ENCODE assay signal across 1 cellular context in the genomic region with DNA sequence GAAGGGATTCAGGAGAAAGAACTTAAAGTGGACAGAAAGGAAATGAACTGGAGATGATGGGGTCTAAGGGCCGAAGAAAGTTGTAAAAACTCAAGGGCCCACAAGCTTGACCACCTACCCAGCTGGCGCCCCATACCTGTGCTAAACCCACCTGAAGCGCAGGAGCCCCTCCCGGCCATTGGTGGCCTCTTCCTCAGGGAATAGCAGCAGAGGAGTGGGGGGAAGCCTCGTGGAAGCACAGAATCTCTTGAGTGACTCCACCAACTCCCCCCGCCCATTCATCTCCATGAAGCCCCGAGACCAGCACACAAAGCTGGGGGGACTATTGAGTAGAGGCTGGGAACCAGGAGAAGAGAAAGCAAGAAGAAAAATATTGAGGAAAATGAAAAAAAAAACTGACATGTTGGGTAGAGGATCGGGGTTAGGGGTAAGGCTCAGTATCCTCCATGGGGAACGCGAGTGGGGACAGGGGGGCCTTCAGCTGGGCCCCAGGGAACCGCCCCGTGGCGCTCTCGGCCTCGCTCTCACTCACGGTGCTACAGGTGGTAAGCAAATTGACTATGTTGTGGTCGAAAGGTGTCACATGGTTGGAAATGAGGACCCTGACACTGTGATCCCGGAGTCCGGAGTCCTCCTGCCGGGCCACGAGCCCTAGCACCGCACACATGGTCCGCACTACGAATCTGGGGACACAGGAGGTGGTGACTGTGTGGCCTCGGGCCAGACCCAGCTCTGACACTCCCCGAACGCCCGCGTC.
TF ChIP-seq lines count a peak whose summit lies in the region.

No MANE protein-coding gene starts in this region.

TF ChIP-seq in GM23338, 12 proteins besides CTCF, POLR2A, EP300 and RAD21 (continued from another document):
- TF ChIP-seq, protein P1, sequence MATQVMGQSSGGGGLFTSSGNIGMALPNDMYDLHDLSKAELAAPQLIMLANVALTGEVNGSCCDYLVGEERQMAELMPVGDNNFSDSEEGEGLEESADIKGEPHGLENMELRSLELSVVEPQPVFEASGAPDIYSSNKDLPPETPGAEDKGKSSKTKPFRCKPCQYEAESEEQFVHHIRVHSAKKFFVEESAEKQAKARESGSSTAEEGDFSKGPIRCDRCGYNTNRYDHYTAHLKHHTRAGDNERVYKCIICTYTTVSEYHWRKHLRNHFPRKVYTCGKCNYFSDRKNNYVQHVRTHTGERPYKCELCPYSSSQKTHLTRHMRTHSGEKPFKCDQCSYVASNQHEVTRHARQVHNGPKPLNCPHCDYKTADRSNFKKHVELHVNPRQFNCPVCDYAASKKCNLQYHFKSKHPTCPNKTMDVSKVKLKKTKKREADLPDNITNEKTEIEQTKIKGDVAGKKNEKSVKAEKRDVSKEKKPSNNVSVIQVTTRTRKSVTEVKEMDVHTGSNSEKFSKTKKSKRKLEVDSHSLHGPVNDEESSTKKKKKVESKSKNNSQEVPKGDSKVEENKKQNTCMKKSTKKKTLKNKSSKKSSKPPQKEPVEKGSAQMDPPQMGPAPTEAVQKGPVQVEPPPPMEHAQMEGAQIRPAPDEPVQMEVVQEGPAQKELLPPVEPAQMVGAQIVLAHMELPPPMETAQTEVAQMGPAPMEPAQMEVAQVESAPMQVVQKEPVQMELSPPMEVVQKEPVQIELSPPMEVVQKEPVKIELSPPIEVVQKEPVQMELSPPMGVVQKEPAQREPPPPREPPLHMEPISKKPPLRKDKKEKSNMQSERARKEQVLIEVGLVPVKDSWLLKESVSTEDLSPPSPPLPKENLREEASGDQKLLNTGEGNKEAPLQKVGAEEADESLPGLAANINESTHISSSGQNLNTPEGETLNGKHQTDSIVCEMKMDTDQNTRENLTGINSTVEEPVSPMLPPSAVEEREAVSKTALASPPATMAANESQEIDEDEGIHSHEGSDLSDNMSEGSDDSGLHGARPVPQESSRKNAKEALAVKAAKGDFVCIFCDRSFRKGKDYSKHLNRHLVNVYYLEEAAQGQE (IDR thresholded peaks at IDR 0.05; ENCODE audit: unreplicated experiment), result no peak
- TF ChIP-seq POLR2AphosphoS5 (IDR thresholded peaks at IDR 0.05; ENCODE audit: low read depth) (no peak), EZH2 (IDR thresholded peaks at IDR 0.05; ENCODE audit: low read depth, unreplicated experiment) (no peak), ZNF331 (CRISPR knock-in tag; IDR thresholded peaks at IDR 0.05; ENCODE audit: low read depth) (no peak), CREB1 (CRISPR knock-in tag; IDR thresholded peaks at IDR 0.05; ENCODE audit: low read depth) (no peak), JUNB (IDR thresholded peaks at IDR 0.05; ENCODE audit: unreplicated experiment) (no peak), ZNF114 (CRISPR knock-in tag; IDR thresholded peaks at IDR 0.05) (no peak), EZH2phosphoT487 (IDR thresholded peaks at IDR 0.05; ENCODE audit: unreplicated experiment) (no peak), STAT1 (IDR thresholded peaks at IDR 0.05; ENCODE audit: unreplicated experiment) (no peak)
- TF ChIP-seq, protein P2, sequence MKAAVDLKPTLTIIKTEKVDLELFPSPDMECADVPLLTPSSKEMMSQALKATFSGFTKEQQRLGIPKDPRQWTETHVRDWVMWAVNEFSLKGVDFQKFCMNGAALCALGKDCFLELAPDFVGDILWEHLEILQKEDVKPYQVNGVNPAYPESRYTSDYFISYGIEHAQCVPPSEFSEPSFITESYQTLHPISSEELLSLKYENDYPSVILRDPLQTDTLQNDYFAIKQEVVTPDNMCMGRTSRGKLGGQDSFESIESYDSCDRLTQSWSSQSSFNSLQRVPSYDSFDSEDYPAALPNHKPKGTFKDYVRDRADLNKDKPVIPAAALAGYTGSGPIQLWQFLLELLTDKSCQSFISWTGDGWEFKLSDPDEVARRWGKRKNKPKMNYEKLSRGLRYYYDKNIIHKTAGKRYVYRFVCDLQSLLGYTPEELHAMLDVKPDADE (IDR thresholded peaks at IDR 0.05), result no peak
- TF ChIP-seq, protein P3, sequence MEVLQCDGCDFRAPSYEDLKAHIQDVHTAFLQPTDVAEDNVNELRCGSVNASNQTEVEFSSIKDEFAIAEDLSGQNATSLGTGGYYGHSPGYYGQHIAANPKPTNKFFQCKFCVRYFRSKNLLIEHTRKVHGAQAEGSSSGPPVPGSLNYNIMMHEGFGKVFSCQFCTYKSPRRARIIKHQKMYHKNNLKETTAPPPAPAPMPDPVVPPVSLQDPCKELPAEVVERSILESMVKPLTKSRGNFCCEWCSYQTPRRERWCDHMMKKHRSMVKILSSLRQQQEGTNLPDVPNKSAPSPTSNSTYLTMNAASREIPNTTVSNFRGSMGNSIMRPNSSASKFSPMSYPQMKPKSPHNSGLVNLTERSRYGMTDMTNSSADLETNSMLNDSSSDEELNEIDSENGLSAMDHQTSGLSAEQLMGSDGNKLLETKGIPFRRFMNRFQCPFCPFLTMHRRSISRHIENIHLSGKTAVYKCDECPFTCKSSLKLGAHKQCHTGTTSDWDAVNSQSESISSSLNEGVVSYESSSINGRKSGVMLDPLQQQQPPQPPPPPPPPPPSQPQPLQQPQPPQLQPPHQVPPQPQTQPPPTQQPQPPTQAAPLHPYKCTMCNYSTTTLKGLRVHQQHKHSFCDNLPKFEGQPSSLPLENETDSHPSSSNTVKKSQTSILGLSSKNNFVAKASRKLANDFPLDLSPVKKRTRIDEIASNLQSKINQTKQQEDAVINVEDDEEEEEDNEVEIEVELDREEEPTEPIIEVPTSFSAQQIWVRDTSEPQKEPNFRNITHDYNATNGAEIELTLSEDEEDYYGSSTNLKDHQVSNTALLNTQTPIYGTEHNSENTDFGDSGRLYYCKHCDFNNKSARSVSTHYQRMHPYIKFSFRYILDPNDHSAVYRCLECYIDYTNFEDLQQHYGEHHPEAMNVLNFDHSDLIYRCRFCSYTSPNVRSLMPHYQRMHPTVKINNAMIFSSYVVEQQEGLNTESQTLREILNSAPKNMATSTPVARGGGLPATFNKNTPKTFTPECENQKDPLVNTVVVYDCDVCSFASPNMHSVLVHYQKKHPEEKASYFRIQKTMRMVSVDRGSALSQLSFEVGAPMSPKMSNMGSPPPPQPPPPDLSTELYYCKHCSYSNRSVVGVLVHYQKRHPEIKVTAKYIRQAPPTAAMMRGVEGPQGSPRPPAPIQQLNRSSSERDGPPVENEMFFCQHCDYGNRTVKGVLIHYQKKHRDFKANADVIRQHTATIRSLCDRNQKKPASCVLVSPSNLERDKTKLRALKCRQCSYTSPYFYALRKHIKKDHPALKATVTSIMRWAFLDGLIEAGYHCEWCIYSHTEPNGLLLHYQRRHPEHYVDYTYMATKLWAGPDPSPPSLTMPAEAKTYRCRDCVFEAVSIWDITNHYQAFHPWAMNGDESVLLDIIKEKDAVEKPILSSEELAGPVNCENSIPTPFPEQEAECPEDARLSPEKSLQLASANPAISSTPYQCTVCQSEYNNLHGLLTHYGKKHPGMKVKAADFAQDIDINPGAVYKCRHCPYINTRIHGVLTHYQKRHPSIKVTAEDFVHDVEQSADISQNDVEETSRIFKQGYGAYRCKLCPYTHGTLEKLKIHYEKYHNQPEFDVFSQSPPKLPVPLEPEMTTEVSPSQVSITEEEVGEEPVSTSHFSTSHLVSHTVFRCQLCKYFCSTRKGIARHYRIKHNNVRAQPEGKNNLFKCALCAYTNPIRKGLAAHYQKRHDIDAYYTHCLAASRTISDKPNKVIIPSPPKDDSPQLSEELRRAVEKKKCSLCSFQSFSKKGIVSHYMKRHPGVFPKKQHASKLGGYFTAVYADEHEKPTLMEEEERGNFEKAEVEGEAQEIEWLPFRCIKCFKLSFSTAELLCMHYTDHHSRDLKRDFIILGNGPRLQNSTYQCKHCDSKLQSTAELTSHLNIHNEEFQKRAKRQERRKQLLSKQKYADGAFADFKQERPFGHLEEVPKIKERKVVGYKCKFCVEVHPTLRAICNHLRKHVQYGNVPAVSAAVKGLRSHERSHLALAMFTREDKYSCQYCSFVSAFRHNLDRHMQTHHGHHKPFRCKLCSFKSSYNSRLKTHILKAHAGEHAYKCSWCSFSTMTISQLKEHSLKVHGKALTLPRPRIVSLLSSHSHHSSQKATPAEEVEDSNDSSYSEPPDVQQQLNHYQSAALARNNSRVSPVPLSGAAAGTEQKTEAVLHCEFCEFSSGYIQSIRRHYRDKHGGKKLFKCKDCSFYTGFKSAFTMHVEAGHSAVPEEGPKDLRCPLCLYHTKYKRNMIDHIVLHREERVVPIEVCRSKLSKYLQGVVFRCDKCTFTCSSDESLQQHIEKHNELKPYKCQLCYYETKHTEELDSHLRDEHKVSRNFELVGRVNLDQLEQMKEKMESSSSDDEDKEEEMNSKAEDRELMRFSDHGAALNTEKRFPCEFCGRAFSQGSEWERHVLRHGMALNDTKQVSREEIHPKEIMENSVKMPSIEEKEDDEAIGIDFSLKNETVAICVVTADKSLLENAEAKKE (CRISPR knock-in tag; IDR thresholded peaks at IDR 0.05), result no peak
